In the genomic region with DNA sequence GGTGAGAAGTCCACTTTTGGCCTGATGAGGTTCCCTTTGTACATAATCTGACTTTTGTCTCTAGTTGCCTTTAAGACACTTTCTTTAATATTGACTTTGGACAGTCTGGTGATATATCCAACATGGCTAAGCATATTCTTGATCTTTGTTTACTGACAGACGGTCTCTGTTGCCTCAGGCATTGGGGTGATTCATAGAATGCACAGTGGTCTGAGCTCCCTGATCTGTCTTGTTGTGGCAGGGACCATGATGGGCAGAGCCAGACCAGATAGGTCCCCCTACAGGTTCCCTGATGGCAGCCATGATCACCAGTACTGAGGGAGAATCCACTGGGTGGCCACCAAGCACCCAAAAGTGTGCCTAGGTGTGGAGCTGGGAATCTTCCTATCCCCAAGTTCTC, we compare ENCODE assay signal across 24 cellular contexts.
DNase-seq lines count a peak whose midpoint lies in the region; ATAC-seq and TF ChIP-seq lines count a peak whose summit lies in the region.
"Had no signal": no experiment of that assay in that cellular context is flagged by ENCODE, and none has a peak within 500 bp of the region (broad histone marks: within the 10 kb centered on the region; RNA-seq: fewer than 3 reads in every experiment).

No MANE protein-coding gene starts in this region.

- peak overlapping the region; percentile 12; the same call in 1 of the 2 replicates for H2AFZ ChIP-seq in GM23338
- peak overlapping the region; percentile 33 for H2AFZ ChIP-seq in mammary epithelial cell (ENCODE audit: low read depth, low read length)

- TF ChIP-seq CTCF in GM23338 (conservative IDR thresholded peaks at IDR 0.05; ENCODE audit: low read depth in 2 of 2) (no peak), RWPE2 (IDR thresholded peaks at IDR 0.05; ENCODE audit: poor library complexity, severe bottlenecking) (no peak), mammary epithelial cell (conservative IDR thresholded peaks at IDR 0.05 in 1 of 2, IDR thresholded peaks at IDR 0.05 in 1 of 2; ENCODE audit: extremely low read depth in 1 of 2, insufficient read depth in 1 of 2, low read depth in 1 of 2, low read length in 2 of 2) (no peak), epithelial cell of esophagus (IDR thresholded peaks at IDR 0.05; ENCODE audit: insufficient read depth, low read depth, low read length, missing control alignments) (no peak)

- H3K27me3 ChIP-seq in GM23338 (ENCODE audit: insufficient read depth) (no peaks in the 10 kb centered on the region), RWPE2 (ENCODE audit: insufficient read depth, poor library complexity, severe bottlenecking) (peaks cover 2% of the 10 kb centered on the region), mammary epithelial cell (ENCODE audit: insufficient read depth, low read length) (no peaks in the 10 kb centered on the region)
- H3K27me3 ChIP-seq: BE2C, BLaER1 had no signal

- no peaks in the 10 kb centered on the region for H3F3A ChIP-seq in GM23338 (replicated peaks; ENCODE audit: low read depth)

- no peak overlapping the region for H3K4me2 ChIP-seq in GM23338
- H3K4me2 ChIP-seq in mammary epithelial cell (ENCODE audit: insufficient read depth, low read depth, low read length) = no peak overlapping the region
- H3K4me2 ChIP-seq: BLaER1 had no signal

- ATAC-seq in GM23338 (no peak), RWPE2 (ENCODE audit: low read depth) (0 out of 3 replicates have a peak, but pooled peaks have one; percentile 40), GM19463 (IDR thresholded peaks at IDR 0.05; ENCODE audit: unreplicated experiment) (no peak)
- ATAC-seq: GM12878 had no signal

- H3K27ac ChIP-seq in GM23338 (ENCODE audit: low read depth) (no peak overlapping the region), RWPE2 (ENCODE audit: poor library complexity, severe bottlenecking) (no peak overlapping the region), mammary epithelial cell (ENCODE audit: insufficient read depth, low read depth, low read length) (no peak overlapping the region)
- H3K27ac ChIP-seq: BLaER1 had no signal

- no peak overlapping the region for H3K9ac ChIP-seq in mammary epithelial cell (ENCODE audit: insufficient read depth, low read length)
- H3K9ac ChIP-seq: BLaER1 had no signal

- H3K4me1 ChIP-seq in GM23338 (ENCODE audit: insufficient read depth) (no peaks in the 10 kb centered on the region), RWPE2 (ENCODE audit: insufficient read depth, poor library complexity, severe bottlenecking) (no peaks in the 10 kb centered on the region), mammary epithelial cell (ENCODE audit: insufficient read depth, low read length) (peaks cover 9% of the 10 kb centered on the region)
- H3K4me1 ChIP-seq: BE2C, BLaER1 had no signal

- no peaks in the 10 kb centered on the region; the same call in 2 of the 3 replicates for H3K4me1 Mint-ChIP-seq in GM23338
- H3K4me1 Mint-ChIP-seq: CD4-positive, alpha-beta memory T cell; CD4-positive, CD25-positive, alpha-beta regulatory T cell; CD8-positive, alpha-beta memory T cell had no signal

- H3K4me3 Mint-ChIP-seq in GM23338 = no peak overlapping the region
- H3K4me3 Mint-ChIP-seq: CD4-positive, alpha-beta memory T cell; CD4-positive, CD25-positive, alpha-beta regulatory T cell; CD8-positive, alpha-beta memory T cell had no signal

- H3K27me3 Mint-ChIP-seq in GM23338 (ENCODE audit: insufficient read depth, low read depth, poor library complexity) = no peaks in the 10 kb centered on the region
- H3K27me3 Mint-ChIP-seq: CD4-positive, alpha-beta memory T cell; CD4-positive, CD25-positive, alpha-beta regulatory T cell; CD8-positive, alpha-beta memory T cell had no signal

- H3K9me3 Mint-ChIP-seq in GM23338 = no peaks in the 10 kb centered on the region; the same call in 2 of the 3 replicates

- dilution Hi-C loops in mammary epithelial cell (cut with HindIII; ENCODE audit: low sequenced_read_pairs) = no loop called here

- H3K9me2 ChIP-seq in GM23338 (ENCODE audit: insufficient read depth) = peaks cover 8% of the 10 kb centered on the region; the same call in 1 of the 2 replicates

- CTCF ChIA-PET in mammary epithelial cell (lab: Charles Lee; ENCODE audit: low non-redundant PET) = no interaction called here

- BruUV-seq in mammary epithelial cell (replicated peaks; lab: Mats Ljungman, UMichigan) = no TSS peak

- H3K9me3 ChIP-seq in RWPE2 (ENCODE audit: severe bottlenecking) = peaks cover 2% of the 10 kb centered on the region
- no peaks in the 10 kb centered on the region for H3K9me3 ChIP-seq in mammary epithelial cell (replicated peaks; ENCODE audit: insufficient read depth, low read length)
- H3K9me3 ChIP-seq: BE2C had no signal

- no peak for DNase-seq in GM23338 (ENCODE audit: low spot score)
- no peak for DNase-seq in RWPE2 (ENCODE audit: low spot score)
- DNase-seq in mammary epithelial cell = peak; percentile 13
- DNase-seq in epithelial cell of esophagus (ENCODE audit: low read depth) = peak; percentile 68
- DNase-seq in NOMO-1 treated with dmso at 0.1 percent for 144 hours (lab: John Stamatoyannopoulos, UW; ENCODE audit: unreplicated experiment) = no peak
- no peak for DNase-seq in mucosa of gallbladder (ENCODE audit: low spot score)
- no peak for DNase-seq in NCI-H1436 treated with DMSO at 0.1 percent for 48 hours (lab: John Stamatoyannopoulos, UW)
- DNase-seq: 8988T; ACHN; BE2C; C1 segment of cervical spinal cord; CD4-positive, alpha-beta memory T cell; CD4-positive, CD25-positive, alpha-beta regulatory T cell; CD8-positive, alpha-beta memory T cell; COR-L47; DMS 273 treated with DMSO at 0.1 percent for 48 hours; DMS153; DMS53; DMS79; DND-41; GDM1 had no signal

- H4K20me1 ChIP-seq in GM23338 (replicated peaks; ENCODE audit: insufficient read depth) (no peaks in the 10 kb centered on the region), mammary epithelial cell (ENCODE audit: insufficient read depth, low read length) (no peaks in the 10 kb centered on the region)
- H4K20me1 ChIP-seq: BLaER1 had no signal

- H3K36me3 ChIP-seq in GM23338 (ENCODE audit: insufficient read depth) (no peaks in the 10 kb centered on the region), RWPE2 (ENCODE audit: low read depth) (no peaks in the 10 kb centered on the region), mammary epithelial cell (ENCODE audit: insufficient read depth, low read length) (no peaks in the 10 kb centered on the region)
- H3K36me3 ChIP-seq: BE2C, BLaER1 had no signal

- H3K4me3 ChIP-seq in GM23338 (no peak overlapping the region), RWPE2 (ENCODE audit: severe bottlenecking) (no peak overlapping the region), mammary epithelial cell (replicated peaks in 1 of 3; ENCODE audit: insufficient read depth in 1 of 3, low read depth in 2 of 3, low read length in 3 of 3) (no peak overlapping the region), epithelial cell of esophagus (ENCODE audit: low read length) (no peak overlapping the region)
- H3K4me3 ChIP-seq: BLaER1, GM12878 had no signal

- in situ Hi-C loops in mammary epithelial cell (cut with MboI; ENCODE audit: low sequenced_read_pairs in 2 of 2) = no loop called here

- WGBS in mammary epithelial cell (ENCODE audit: low coverage, missing lambda C conversion rate) = 0% methylated on average over 1 of the region's 1 CpG

- intact Hi-C loops in mammary epithelial cell (cut with micrococcal nuclease) = no loop called here

- no peaks in the 10 kb centered on the region for H3K36me3 Mint-ChIP-seq in GM23338 (ENCODE audit: low read depth)
- H3K36me3 Mint-ChIP-seq: CD4-positive, alpha-beta memory T cell; CD4-positive, CD25-positive, alpha-beta regulatory T cell; CD8-positive, alpha-beta memory T cell had no signal

- H3K27ac Mint-ChIP-seq in GM23338 = no peak overlapping the region
- H3K27ac Mint-ChIP-seq: CD4-positive, alpha-beta memory T cell; CD4-positive, CD25-positive, alpha-beta regulatory T cell; CD8-positive, alpha-beta memory T cell had no signal

- no peaks in the 10 kb centered on the region for H3K79me2 ChIP-seq in GM23338 (replicated peaks; ENCODE audit: insufficient read depth)
- no peaks in the 10 kb centered on the region for H3K79me2 ChIP-seq in mammary epithelial cell (ENCODE audit: insufficient read depth, low read length)

TF ChIP-seq in GM23338, 12 proteins besides CTCF, POLR2A, EP300 and RAD21:
- TF ChIP-seq CREB1 (CRISPR knock-in tag; IDR thresholded peaks at IDR 0.05; ENCODE audit: low read depth) = no peak

Comparison
In these comparisons a context has a peak if more than half of its experiments do, and no peak if none do; other contexts are left out.
1. DNase-seq: peak in mammary epithelial cell (single experiment) and epithelial cell of esophagus (single experiment); none in GM23338 (single experiment), RWPE2 (single experiment), NOMO-1 treated with dmso at 0.1 percent for 144 hours (single experiment), mucosa of gallbladder (single experiment) and NCI-H1436 treated with DMSO at 0.1 percent for 48 hours (single experiment).